ENCODE assay signal across 7 cellular contexts in the genomic region with DNA sequence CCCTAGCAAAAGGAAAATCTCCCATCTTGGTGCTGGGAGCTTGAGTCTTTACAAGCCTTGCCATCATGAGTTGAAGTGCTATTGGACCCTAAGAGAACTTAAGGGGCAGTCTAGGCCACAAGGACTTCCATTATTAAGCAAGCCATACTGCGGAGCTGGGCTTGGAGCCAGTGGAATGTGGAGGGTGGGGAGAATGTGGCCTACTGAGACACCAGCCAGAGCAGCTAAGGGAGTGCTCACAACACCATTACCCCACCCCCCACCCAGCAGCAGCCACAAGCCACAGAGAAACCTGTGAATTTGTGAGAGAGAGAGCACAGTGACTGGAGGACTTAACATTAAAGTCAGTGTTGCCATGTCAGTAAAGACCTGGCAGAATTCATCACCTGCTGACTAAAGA.
DNase-seq lines count a peak whose midpoint lies in the region; ATAC-seq and TF ChIP-seq lines count a peak whose summit lies in the region.
"Not testable (repeated sequence)": the region's sequence is repeated elsewhere in the genome, so short reads cannot be mapped to it uniquely, and the experiment has no call there.

No MANE protein-coding gene starts in this region.

- not testable (repeated sequence) for BruUV-seq in PC-9 (replicated peaks; lab: Mats Ljungman, UMichigan); mammary epithelial cell (replicated peaks; lab: Mats Ljungman, UMichigan)

- dilution Hi-C loops in mammary epithelial cell (cut with HindIII; ENCODE audit: low sequenced_read_pairs), result not testable (repeated sequence)

- H3K4me2 ChIP-seq in PC-9; mammary epithelial cell (ENCODE audit: insufficient read depth, low read depth, low read length): not testable (repeated sequence)

- peak; percentile 72 for TF ChIP-seq EP300 in Ishikawa (IDR thresholded peaks at IDR 0.05; ENCODE audit: borderline replicate concordance)

- H3K27ac ChIP-seq in PC-9; mammary epithelial cell (ENCODE audit: insufficient read depth, low read depth, low read length); lower lobe of right lung; upper lobe of right lung: not testable (repeated sequence)

- not testable (repeated sequence) for H4K20me1 ChIP-seq in PC-9 (ENCODE audit: insufficient read depth); mammary epithelial cell (ENCODE audit: insufficient read depth, low read length)

- CTCF ChIA-PET in PC-9 (lab: Charles Lee); mammary epithelial cell (lab: Charles Lee; ENCODE audit: low non-redundant PET): not testable (repeated sequence)

- not testable (repeated sequence) for H3K27me3 ChIP-seq in PC-9 (ENCODE audit: insufficient read depth, low read depth); mammary epithelial cell (ENCODE audit: insufficient read depth, low read length); lower lobe of right lung (ENCODE audit: low read depth); upper lobe of right lung

- WGBS in mammary epithelial cell (ENCODE audit: low coverage, missing lambda C conversion rate), result 14% methylated on average over 1 of the region's 1 CpG

- not testable (repeated sequence) for H3K4me3 ChIP-seq in PC-9; mammary epithelial cell (replicated peaks in 1 of 3; ENCODE audit: insufficient read depth in 1 of 3, low read depth in 2 of 3, low read length in 3 of 3); lower lobe of right lung; upper lobe of right lung

- POLR2A ChIA-PET in PC-9 (lab: Charles Lee; ENCODE audit: unreplicated experiment), result not testable (repeated sequence)

- not testable (repeated sequence) for H3K9me2 ChIP-seq in PC-9 (ENCODE audit: insufficient read depth)

- H3K36me3 ChIP-seq in PC-9 (ENCODE audit: low read depth); mammary epithelial cell (ENCODE audit: insufficient read depth, low read length); lower lobe of right lung; upper lobe of right lung: not testable (repeated sequence)

- H3K79me2 ChIP-seq in PC-9 (ENCODE audit: low read depth); mammary epithelial cell (ENCODE audit: insufficient read depth, low read length): not testable (repeated sequence)

- not testable (repeated sequence) for H3F3A ChIP-seq in PC-9 (ENCODE audit: insufficient read depth, low read depth)

- DNase-seq in H4 (ENCODE audit: low spot score) (peak; percentile 79), PC-9 (peak; percentile 57 to 78), mammary epithelial cell (peak; percentile 85), glomerular visceral epithelial cell (ENCODE audit: extremely low spot score) (peak; percentile 77), lower lobe of right lung (peak; percentile 71), upper lobe of right lung (peak; percentile 82)

- not testable (repeated sequence) for H3K4me1 ChIP-seq in PC-9 (replicated peaks; ENCODE audit: insufficient read depth); mammary epithelial cell (ENCODE audit: insufficient read depth, low read length); lower lobe of right lung; upper lobe of right lung

- H3K9ac ChIP-seq in mammary epithelial cell (ENCODE audit: insufficient read depth, low read length), result not testable (repeated sequence)

- H3K9me3 ChIP-seq in PC-9 (ENCODE audit: insufficient read depth, low read depth); mammary epithelial cell (replicated peaks; ENCODE audit: insufficient read depth, low read length); lower lobe of right lung; upper lobe of right lung: not testable (repeated sequence)

- not testable (repeated sequence) for TF ChIP-seq RAD21 in Ishikawa (IDR thresholded peaks at IDR 0.05; ENCODE audit: low read depth)

- in situ Hi-C loops in mammary epithelial cell (cut with MboI; ENCODE audit: low sequenced_read_pairs in 2 of 2), result loop anchor here in 1 of 2 donors (25.0 kb wide), 1 partner anchor 104 kb away; no protein-coding TSS in a partner anchor

- ATAC-seq in lower lobe of right lung, result peak; percentile 65 to 76
- peak; percentile 86 for ATAC-seq in upper lobe of right lung

- intact Hi-C loops in PC-9 (cut with micrococcal nuclease; ENCODE audit: unreplicated experiment); mammary epithelial cell (cut with micrococcal nuclease); lower lobe of right lung (cut with DNase I); upper lobe of right lung (cut with DNase I): not testable (repeated sequence)

- not testable (repeated sequence) for TF ChIP-seq CTCF in PC-9 (conservative IDR thresholded peaks at IDR 0.05); mammary epithelial cell (conservative IDR thresholded peaks at IDR 0.05 in 1 of 2, IDR thresholded peaks at IDR 0.05 in 1 of 2; ENCODE audit: extremely low read depth in 1 of 2, insufficient read depth in 1 of 2, low read depth in 1 of 2, low read length in 2 of 2); lower lobe of right lung (IDR thresholded peaks at IDR 0.05); upper lobe of right lung (IDR thresholded peaks at IDR 0.05)

- not testable (repeated sequence) for H2AFZ ChIP-seq in PC-9
- peak overlapping the region; percentile 61 for H2AFZ ChIP-seq in mammary epithelial cell (ENCODE audit: low read depth, low read length)

TF ChIP-seq in Ishikawa, 13 proteins besides CTCF, POLR2A, EP300 and RAD21:
- TF ChIP-seq, protein P1, sequence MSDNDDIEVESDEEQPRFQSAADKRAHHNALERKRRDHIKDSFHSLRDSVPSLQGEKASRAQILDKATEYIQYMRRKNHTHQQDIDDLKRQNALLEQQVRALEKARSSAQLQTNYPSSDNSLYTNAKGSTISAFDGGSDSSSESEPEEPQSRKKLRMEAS (IDR thresholded peaks at IDR 0.05), result peak; percentile 51; the same call in 1 of the 2 replicates
- TF ChIP-seq YY1 (IDR thresholded peaks at IDR 0.05; ENCODE audit: low read depth) (peak; percentile 71; the same call in 1 of the 2 replicates), TEAD4 (IDR thresholded peaks at IDR 0.05) (peak; percentile 93), CEBPB (IDR thresholded peaks at IDR 0.05) (peak; percentile 78), NFIC (IDR thresholded peaks at IDR 0.05) (peak; percentile 92), TCF12 (IDR thresholded peaks at IDR 0.05; ENCODE audit: low read depth) (peak; percentile 69)
